ENCODE assay signal across 12 cellular contexts in genomic region chr10:131726460-131726861, GRCh38.
DNase-seq lines count a peak whose midpoint lies in the region; ATAC-seq, FAIRE-seq and TF ChIP-seq lines count a peak whose summit lies in the region.
"Had no signal": no experiment of that assay in that cellular context is flagged by ENCODE, and none has a peak within 500 bp of the region (broad histone marks: within the 10 kb centered on the region; RNA-seq: fewer than 3 reads in every experiment).

No MANE protein-coding gene starts in this region.

- intact Hi-C loops in dorsolateral prefrontal cortex (cut with DNase I) = no loop called here

- H3K27ac Mint-ChIP-seq in activated naive CD8-positive, alpha-beta T cell = no peak overlapping the region
- H3K27ac Mint-ChIP-seq in activated naive CD8-positive, alpha-beta T cell treated with anti-CD3 and anti-CD28 coated beads, Interleukin-2, amount 50 U/mL, for 24 hours = no peak overlapping the region
- H3K27ac Mint-ChIP-seq: activated CD8-positive, alpha-beta memory T cell treated with anti-CD3 and anti-CD28 coated beads, Interleukin-2, amount 10 ng/mL, durations not matched to agents 7 days and 5 days had no signal

- H3K27me3 Mint-ChIP-seq in activated naive CD8-positive, alpha-beta T cell = peaks cover 14% of the 10 kb centered on the region
- H3K27me3 Mint-ChIP-seq in activated naive CD8-positive, alpha-beta T cell treated with anti-CD3 and anti-CD28 coated beads, Interleukin-2, amount 50 U/mL, for 24 hours = peaks cover 14% of the 10 kb centered on the region
- H3K27me3 Mint-ChIP-seq: activated CD8-positive, alpha-beta memory T cell treated with anti-CD3 and anti-CD28 coated beads, Interleukin-2, amount 10 ng/mL, durations not matched to agents 7 days and 5 days had no signal

- DNase-seq in activated naive CD8-positive, alpha-beta T cell treated with anti-CD3 and anti-CD28 coated beads, Interleukin-2, amount 50 U/mL, for 24 hours = no peak
- DNase-seq in dorsolateral prefrontal cortex = peak in 6 of 10 donors; percentile 46 to 63 (median 50)
- peak; percentile 2 for DNase-seq in midbrain (lab: John Stamatoyannopoulos, UW)
- DNase-seq in urothelium cell line (ENCODE audit: low spot score) = peak; percentile 65
- DNase-seq: Karpas-422; stimulated activated CD4-positive, alpha-beta T cell treated with anti-CD3 and anti-CD28 coated beads, Interleukin-12 subunit alpha, Interleukin-12 subunit beta, amount 100 ng/mL, for 4 hours had no signal

- H3K27ac ChIP-seq in dorsolateral prefrontal cortex = no peak overlapping the region
- H3K27ac ChIP-seq: tibial artery had no signal

- peaks cover 0 to 5% (median 0%) of the 10 kb centered on the region in 45 donors for H3K27me3 ChIP-seq in dorsolateral prefrontal cortex

- H3K4me1 Mint-ChIP-seq in activated naive CD8-positive, alpha-beta T cell (ENCODE audit: low read depth) = peaks cover 9% of the 10 kb centered on the region
- peaks cover 1% of the 10 kb centered on the region for H3K4me1 Mint-ChIP-seq in activated naive CD8-positive, alpha-beta T cell treated with anti-CD3 and anti-CD28 coated beads, Interleukin-2, amount 50 U/mL, for 24 hours
- H3K4me1 Mint-ChIP-seq: activated CD8-positive, alpha-beta memory T cell treated with anti-CD3 and anti-CD28 coated beads, Interleukin-2, amount 10 ng/mL, durations not matched to agents 7 days and 5 days had no signal

- TF ChIP-seq CTCF in dorsolateral prefrontal cortex (IDR thresholded peaks at IDR 0.05 in 54 of 56, conservative IDR thresholded peaks at IDR 0.05 in 2 of 56; ENCODE audit: low read depth in 1 of 56, partially characterized antibody in 56 of 56) = no peak

- ATAC-seq in activated naive CD8-positive, alpha-beta T cell treated with anti-CD3 and anti-CD28 coated beads, Interleukin-2, amount 50 U/mL, for 24 hours = no peak
- ATAC-seq in HG03196 (IDR thresholded peaks at IDR 0.05; ENCODE audit: unreplicated experiment) = no peak
- no peak for ATAC-seq in GM18909 (IDR thresholded peaks at IDR 0.05; ENCODE audit: poor library complexity, unreplicated experiment)
- ATAC-seq in HG03457 (IDR thresholded peaks at IDR 0.05; ENCODE audit: unreplicated experiment) = no peak
- ATAC-seq: activated CD8-positive, alpha-beta memory T cell treated with anti-CD3 and anti-CD28 coated beads, Interleukin-2, amount 10 ng/mL, durations not matched to agents 7 days and 5 days had no signal

- H3K4me3 Mint-ChIP-seq in activated naive CD8-positive, alpha-beta T cell = peak overlapping the region; percentile 20
- no peak overlapping the region for H3K4me3 Mint-ChIP-seq in activated naive CD8-positive, alpha-beta T cell treated with anti-CD3 and anti-CD28 coated beads, Interleukin-2, amount 50 U/mL, for 24 hours
- H3K4me3 Mint-ChIP-seq: activated CD8-positive, alpha-beta memory T cell treated with anti-CD3 and anti-CD28 coated beads, Interleukin-2, amount 10 ng/mL, durations not matched to agents 7 days and 5 days had no signal

- FAIRE-seq in urothelium cell line (lab: Jason Lieb, UNC) = peak; percentile 58

- H3K4me3 ChIP-seq in dorsolateral prefrontal cortex = peak overlapping the region in 46 of 59 donors; percentile 1 to 60 (median 30)

- no peaks in the 10 kb centered on the region for H3K9me3 Mint-ChIP-seq in activated naive CD8-positive, alpha-beta T cell (ENCODE audit: low read depth)
- no peaks in the 10 kb centered on the region for H3K9me3 Mint-ChIP-seq in activated naive CD8-positive, alpha-beta T cell treated with anti-CD3 and anti-CD28 coated beads, Interleukin-2, amount 50 U/mL, for 24 hours

- H3K36me3 Mint-ChIP-seq in activated naive CD8-positive, alpha-beta T cell = no peaks in the 10 kb centered on the region
- H3K36me3 Mint-ChIP-seq in activated naive CD8-positive, alpha-beta T cell treated with anti-CD3 and anti-CD28 coated beads, Interleukin-2, amount 50 U/mL, for 24 hours (ENCODE audit: low read depth) = no peaks in the 10 kb centered on the region
- H3K36me3 Mint-ChIP-seq: activated CD8-positive, alpha-beta memory T cell treated with anti-CD3 and anti-CD28 coated beads, Interleukin-2, amount 10 ng/mL, durations not matched to agents 7 days and 5 days had no signal
